In genomic region chr5:28779161-28779754, GRCh38 we compare ENCODE assay signal across 11 cellular contexts.
DNase-seq lines count a peak whose midpoint lies in the region; ATAC-seq and TF ChIP-seq lines count a peak whose summit lies in the region.
"Had no signal": no experiment of that assay in that cellular context is flagged by ENCODE, and none has a peak within 500 bp of the region (broad histone marks: within the 10 kb centered on the region; RNA-seq: fewer than 3 reads in every experiment).

No MANE protein-coding gene starts in this region.

- H3K4me1 ChIP-seq in upper lobe of left lung (no peaks in the 10 kb centered on the region), thyroid gland (no peaks in the 10 kb centered on the region)
- H3K4me1 ChIP-seq: Caco-2 had no signal

- H3K27ac ChIP-seq in upper lobe of left lung (no peak overlapping the region), thyroid gland (no peak overlapping the region)

- peak; percentile 51 for DNase-seq in D341Med (ENCODE audit: low spot score)
- peak; percentile 25 for DNase-seq in LHCN-M2 (ENCODE audit: low read depth)
- peak; percentile 1 for DNase-seq in RPMI7951 (ENCODE audit: low read depth)
- peak; percentile 31 for DNase-seq in glomerular visceral epithelial cell (ENCODE audit: extremely low spot score)
- DNase-seq in inferior parietal cortex (ENCODE audit: extremely low spot score) = no peak
- no peak for DNase-seq in upper lobe of left lung
- DNase-seq in thyroid gland = no peak
- DNase-seq: activated T-cell treated with anti-CD3 and anti-CD28 coated beads for 4 hours, Caco-2, T-cell had no signal

- H3K36me3 ChIP-seq in upper lobe of left lung (no peaks in the 10 kb centered on the region), thyroid gland (no peaks in the 10 kb centered on the region)

- no peak for ATAC-seq in GM18909 (IDR thresholded peaks at IDR 0.05; ENCODE audit: poor library complexity, unreplicated experiment)
- ATAC-seq in upper lobe of left lung (ENCODE audit: low FRiP score in 2 of 2) = no peak
- ATAC-seq: T-cell had no signal

- TF ChIP-seq POLR2A in upper lobe of left lung (IDR thresholded peaks at IDR 0.05) (no peak), thyroid gland (IDR thresholded peaks at IDR 0.05) (no peak)

- TF ChIP-seq CTCF in upper lobe of left lung (IDR thresholded peaks at IDR 0.05) (no peak), thyroid gland (IDR thresholded peaks at IDR 0.05) (peak in 1 of 6 experiments; percentile 48)

- intact Hi-C loops in thyroid gland (cut with DNase I) = no loop called here

- no peak overlapping the region for H3K4me3 ChIP-seq in upper lobe of left lung
- no peak overlapping the region for H3K4me3 ChIP-seq in thyroid gland (replicated peaks in 1 of 3)

- H3K9me3 ChIP-seq in upper lobe of left lung (no peaks in the 10 kb centered on the region), thyroid gland (no peaks in the 10 kb centered on the region)
- H3K9me3 ChIP-seq: Caco-2 had no signal

- no peaks in the 10 kb centered on the region for H3K27me3 ChIP-seq in upper lobe of left lung
- H3K27me3 ChIP-seq in thyroid gland = no peaks in the 10 kb centered on the region

- no peak for TF ChIP-seq EP300 in upper lobe of left lung (IDR thresholded peaks at IDR 0.05)

Comparison
In these comparisons a context has a peak if more than half of its experiments do, and no peak if none do; other contexts are left out.
1. DNase-seq: peak in D341Med (single experiment), LHCN-M2 (single experiment), RPMI7951 (single experiment) and glomerular visceral epithelial cell (single experiment); none in inferior parietal cortex (single experiment), upper lobe of left lung (0 of 2) and thyroid gland (0 of 2).